In the genomic region with DNA sequence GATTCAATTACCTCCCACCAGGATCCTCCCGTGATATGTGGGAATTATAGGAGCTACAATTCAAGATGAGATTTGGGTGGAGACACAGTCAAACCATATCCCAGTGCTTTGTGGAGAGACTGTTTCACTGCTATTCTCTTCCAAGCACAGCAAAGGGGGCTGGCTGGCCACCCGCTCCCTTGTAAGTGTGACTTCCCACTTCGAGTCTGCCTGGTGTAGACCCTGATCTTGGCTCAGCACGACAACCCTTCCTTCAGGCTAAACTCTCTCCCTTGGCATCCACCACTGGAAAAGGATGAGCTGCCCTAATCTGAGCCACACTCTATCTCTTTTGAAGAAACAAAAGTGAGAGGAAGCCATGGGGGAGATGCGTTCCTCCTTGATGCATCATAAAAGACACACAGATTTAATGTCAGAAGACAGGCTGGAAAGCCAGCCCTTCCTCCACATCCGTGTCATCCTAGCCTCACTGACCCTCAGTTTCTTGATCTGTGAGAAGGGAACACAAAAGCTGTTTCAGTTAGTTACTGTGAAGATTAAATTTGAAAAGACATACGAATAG, we compare ENCODE assay signal across 22 cellular contexts.
"Had no signal": no experiment of that assay in that cellular context is flagged by ENCODE, and none has a peak within 500 bp of the region (broad histone marks: within the 10 kb centered on the region; RNA-seq: fewer than 3 reads in every experiment).

No MANE protein-coding gene starts in this region.

- H3K36me3 ChIP-seq: cardiac muscle cell, heart left ventricle, thoracic aorta, upper lobe of right lung had no signal

- H3K36me3 Mint-ChIP-seq: activated CD8-positive, alpha-beta memory T cell treated with anti-CD3 and anti-CD28 coated beads, Interleukin-2, amount 10 ng/mL, durations not matched to agents 7 days and 5 days; activated naive CD4-positive, alpha-beta T cell treated with anti-CD3 and anti-CD28 coated beads, Interleukin-2, amount 10 ng/mL, durations not matched to agents 7 days and 5 days; memory B cell; naive B cell; stimulated activated naive B cell treated with anti-CD40 and anti-IgM and Interleukin-4, amounts not matched to agents 10 μg/mL and 1 μg/mL and 100 μg/mL, for 72 hours had no signal

- H3K4me1 ChIP-seq: upper lobe of right lung had no signal

- DNase-seq: activated CD4-positive, alpha-beta T cell treated with anti-CD3 and anti-CD28 coated beads, Interleukin-2, amount 10 ng/mL, durations not matched to agents 7 days and 5 days; activated CD8-positive, alpha-beta memory T cell treated with anti-CD3 and anti-CD28 coated beads, Interleukin-2, amount 10 ng/mL, durations not matched to agents 7 days and 5 days; activated CD8-positive, alpha-beta T cell treated with anti-CD3 and anti-CD28 coated beads for 36 hours; activated effector memory CD4-positive, alpha-beta T cell treated with anti-CD3 and anti-CD28 coated beads, Interleukin-2, amount 50 U/mL, for 16 hours; activated naive CD4-positive, alpha-beta T cell treated with anti-CD3 and anti-CD28 coated beads, Interleukin-2, amount 10 ng/mL, durations not matched to agents 7 days and 5 days; activated T-cell treated with anti-CD3 and anti-CD28 coated beads for 4 hours; anterior cingulate cortex; body of pancreas; heart left ventricle; left colon; mucosa of descending colon; naive B cell; stimulated activated CD4-positive, alpha-beta T cell treated with anti-CD3 and anti-CD28 coated beads, Interleukin-2, amount 100 ng/mL, for 48 hours; stimulated activated CD8-positive, alpha-beta memory T cell treated with anti-CD3 and anti-CD28 coated beads, Interleukin-4, amount 100 ng/mL, for 48 hours; stimulated activated naive B cell treated with anti-CD40 and anti-IgM and Interleukin-4, amounts not matched to agents 10 μg/mL and 1 μg/mL and 100 μg/mL, for 72 hours; upper lobe of right lung had no signal

- H3K27me3 Mint-ChIP-seq: activated CD8-positive, alpha-beta T cell treated with anti-CD3 and anti-CD28 coated beads for 36 hours; memory B cell; stimulated activated naive B cell treated with anti-CD40 and anti-IgM and Interleukin-4, amounts not matched to agents 10 μg/mL and 1 μg/mL and 100 μg/mL, for 72 hours had no signal

- H3K4me3 ChIP-seq: body of pancreas, cardiac muscle cell, heart left ventricle, mucosa of descending colon, smooth muscle cell, thoracic aorta, upper lobe of right lung had no signal

- H3K27ac ChIP-seq: body of pancreas, cardiac muscle cell, thoracic aorta, upper lobe of right lung, VCaP had no signal

- H3K4me3 Mint-ChIP-seq: activated CD4-positive, alpha-beta T cell treated with anti-CD3 and anti-CD28 coated beads, Interleukin-2, amount 10 ng/mL, durations not matched to agents 7 days and 5 days; activated CD8-positive, alpha-beta memory T cell treated with anti-CD3 and anti-CD28 coated beads, Interleukin-2, amount 10 ng/mL, durations not matched to agents 7 days and 5 days; activated CD8-positive, alpha-beta T cell treated with anti-CD3 and anti-CD28 coated beads for 36 hours; activated naive CD4-positive, alpha-beta T cell treated with anti-CD3 and anti-CD28 coated beads, Interleukin-2, amount 10 ng/mL, durations not matched to agents 7 days and 5 days; memory B cell; naive B cell; stimulated activated naive B cell treated with anti-CD40 and anti-IgM and Interleukin-4, amounts not matched to agents 10 μg/mL and 1 μg/mL and 100 μg/mL, for 72 hours had no signal

- ATAC-seq: activated CD4-positive, CD25-positive, alpha-beta regulatory T cell treated with anti-CD3 and anti-CD28 coated beads, Interleukin-2, amount 50 U/mL, for 24 hours; activated CD8-positive, alpha-beta memory T cell treated with anti-CD3 and anti-CD28 coated beads, Interleukin-2, amount 10 ng/mL, durations not matched to agents 7 days and 5 days; activated CD8-positive, alpha-beta T cell treated with anti-CD3 and anti-CD28 coated beads for 36 hours; body of pancreas; left colon; mucosa of descending colon; stimulated activated naive B cell treated with anti-CD40 and anti-IgM and Interleukin-4, amounts not matched to agents 10 μg/mL and 1 μg/mL and 100 μg/mL, for 72 hours; upper lobe of right lung had no signal

- H3K4me2 ChIP-seq: smooth muscle cell had no signal

- H3K4me1 Mint-ChIP-seq: activated CD4-positive, alpha-beta T cell treated with anti-CD3 and anti-CD28 coated beads, Interleukin-2, amount 10 ng/mL, durations not matched to agents 7 days and 5 days; activated CD8-positive, alpha-beta memory T cell treated with anti-CD3 and anti-CD28 coated beads, Interleukin-2, amount 10 ng/mL, durations not matched to agents 7 days and 5 days; activated naive CD4-positive, alpha-beta T cell treated with anti-CD3 and anti-CD28 coated beads, Interleukin-2, amount 10 ng/mL, durations not matched to agents 7 days and 5 days; memory B cell; naive B cell; stimulated activated naive B cell treated with anti-CD40 and anti-IgM and Interleukin-4, amounts not matched to agents 10 μg/mL and 1 μg/mL and 100 μg/mL, for 72 hours had no signal

- H3K9me3 ChIP-seq: body of pancreas, heart left ventricle, mucosa of descending colon, thoracic aorta, upper lobe of right lung had no signal

- H3K27ac Mint-ChIP-seq: activated CD4-positive, alpha-beta T cell treated with anti-CD3 and anti-CD28 coated beads, Interleukin-2, amount 10 ng/mL, durations not matched to agents 7 days and 5 days; activated CD8-positive, alpha-beta memory T cell treated with anti-CD3 and anti-CD28 coated beads, Interleukin-2, amount 10 ng/mL, durations not matched to agents 7 days and 5 days; activated CD8-positive, alpha-beta T cell treated with anti-CD3 and anti-CD28 coated beads for 36 hours; activated naive CD4-positive, alpha-beta T cell treated with anti-CD3 and anti-CD28 coated beads, Interleukin-2, amount 10 ng/mL, durations not matched to agents 7 days and 5 days; memory B cell; naive B cell; stimulated activated naive B cell treated with anti-CD40 and anti-IgM and Interleukin-4, amounts not matched to agents 10 μg/mL and 1 μg/mL and 100 μg/mL, for 72 hours had no signal

- H3K9me3 Mint-ChIP-seq: activated CD4-positive, alpha-beta T cell treated with anti-CD3 and anti-CD28 coated beads, Interleukin-2, amount 10 ng/mL, durations not matched to agents 7 days and 5 days; activated CD8-positive, alpha-beta T cell treated with anti-CD3 and anti-CD28 coated beads for 36 hours; activated naive CD4-positive, alpha-beta T cell treated with anti-CD3 and anti-CD28 coated beads, Interleukin-2, amount 10 ng/mL, durations not matched to agents 7 days and 5 days; memory B cell; stimulated activated naive B cell treated with anti-CD40 and anti-IgM and Interleukin-4, amounts not matched to agents 10 μg/mL and 1 μg/mL and 100 μg/mL, for 72 hours had no signal

- H3K27me3 ChIP-seq: body of pancreas, cardiac muscle cell, heart left ventricle, upper lobe of right lung had no signal
